In genomic region chr1:7912145-7912544, GRCh38 we compare ENCODE assay signal across 1 cellular context.
TF ChIP-seq lines count a peak whose summit lies in the region.

No MANE protein-coding gene starts in this region.

TF ChIP-seq in GM23338, 12 proteins besides CTCF, POLR2A, EP300 and RAD21 (continued from another document):
- no peak for TF ChIP-seq ZNF462 (CRISPR knock-in tag; IDR thresholded peaks at IDR 0.05)
- TF ChIP-seq ZNF114 (CRISPR knock-in tag; IDR thresholded peaks at IDR 0.05) = no peak
- TF ChIP-seq STAT1 (IDR thresholded peaks at IDR 0.05; ENCODE audit: unreplicated experiment) = no peak
- no peak for TF ChIP-seq ZNF331 (CRISPR knock-in tag; IDR thresholded peaks at IDR 0.05; ENCODE audit: low read depth)
- no peak for TF ChIP-seq NANOG (IDR thresholded peaks at IDR 0.05; ENCODE audit: borderline replicate concordance)
- TF ChIP-seq CREB1 (CRISPR knock-in tag; IDR thresholded peaks at IDR 0.05; ENCODE audit: low read depth) = no peak
- TF ChIP-seq EZH2 (IDR thresholded peaks at IDR 0.05; ENCODE audit: low read depth, unreplicated experiment) = no peak
- TF ChIP-seq JUNB (IDR thresholded peaks at IDR 0.05; ENCODE audit: unreplicated experiment) = no peak
- no peak for TF ChIP-seq REST (IDR thresholded peaks at IDR 0.05; ENCODE audit: unreplicated experiment)
- TF ChIP-seq EZH2phosphoT487 (IDR thresholded peaks at IDR 0.05; ENCODE audit: unreplicated experiment) = no peak
- no peak for TF ChIP-seq POLR2AphosphoS5 (IDR thresholded peaks at IDR 0.05; ENCODE audit: low read depth)
